In genomic region chr18:47050468-47050867, GRCh38 we compare ENCODE assay signal across 9 cellular contexts. TPM values are rescaled to one million over a fixed set of nuclear protein-coding genes. Genes with fewer than 3 reads are reported as not detected.
DNase-seq lines count a peak whose midpoint lies in the region; ATAC-seq and TF ChIP-seq lines count a peak whose summit lies in the region.
"Had no signal": no experiment of that assay in that cellular context is flagged by ENCODE, and none has a peak within 500 bp of the region (broad histone marks: within the 10 kb centered on the region; RNA-seq: fewer than 3 reads in every experiment).

No MANE protein-coding gene starts in this region.

- H3K4me1 Mint-ChIP-seq in activated naive CD8-positive, alpha-beta T cell treated with anti-CD3 and anti-CD28 coated beads, Interleukin-2, amount 50 U/mL, for 24 hours: no peaks in the 10 kb centered on the region
- peaks cover 3% of the 10 kb centered on the region for H3K4me1 Mint-ChIP-seq in activated naive CD8-positive, alpha-beta T cell treated with anti-CD3 and anti-CD28 coated beads for 36 hours
- H3K4me1 Mint-ChIP-seq in WTC11: no peaks in the 10 kb centered on the region
- no peaks in the 10 kb centered on the region for H3K4me1 Mint-ChIP-seq in T-helper 2 cell treated with Interferon-gamma antibody and Interleukin-4, amounts not matched to agents 5 μg/mL and 100 μg/mL, for 36 hours (ENCODE audit: low read depth)

- no peaks in the 10 kb centered on the region for H3K9me3 Mint-ChIP-seq in activated naive CD8-positive, alpha-beta T cell treated with anti-CD3 and anti-CD28 coated beads, Interleukin-2, amount 50 U/mL, for 24 hours
- H3K9me3 Mint-ChIP-seq in activated naive CD8-positive, alpha-beta T cell treated with anti-CD3 and anti-CD28 coated beads for 36 hours: no peaks in the 10 kb centered on the region
- H3K9me3 Mint-ChIP-seq in WTC11: no peaks in the 10 kb centered on the region
- no peaks in the 10 kb centered on the region for H3K9me3 Mint-ChIP-seq in T-helper 2 cell treated with Interferon-gamma antibody and Interleukin-4, amounts not matched to agents 5 μg/mL and 100 μg/mL, for 36 hours
- H3K9me3 Mint-ChIP-seq: dendritic cell treated with granulocyte-macrophage colony-stimulating factor and Interleukin-4, amounts not matched to agents 40 ng/mL and 50 ng/mL, for 4 days had no signal

- H3K4me1 ChIP-seq in hepatocyte (ENCODE audit: insufficient read depth) (no peaks in the 10 kb centered on the region), thoracic aorta (ENCODE audit: control insufficient read depth in 1 of 2, low read depth in 2 of 2) (no peaks in the 10 kb centered on the region)

- no peak overlapping the region for H3K4me3 Mint-ChIP-seq in activated naive CD8-positive, alpha-beta T cell treated with anti-CD3 and anti-CD28 coated beads, Interleukin-2, amount 50 U/mL, for 24 hours
- no peak overlapping the region for H3K4me3 Mint-ChIP-seq in activated naive CD8-positive, alpha-beta T cell treated with anti-CD3 and anti-CD28 coated beads for 36 hours
- H3K4me3 Mint-ChIP-seq in WTC11: no peak overlapping the region
- H3K4me3 Mint-ChIP-seq in T-helper 2 cell treated with Interferon-gamma antibody and Interleukin-4, amounts not matched to agents 5 μg/mL and 100 μg/mL, for 36 hours: no peak overlapping the region
- H3K4me3 Mint-ChIP-seq: dendritic cell treated with granulocyte-macrophage colony-stimulating factor and Interleukin-4, amounts not matched to agents 40 ng/mL and 50 ng/mL, for 4 days had no signal

- H3K9me2 ChIP-seq in hepatocyte (replicated peaks; ENCODE audit: insufficient read depth): no peaks in the 10 kb centered on the region

- H3K4me3 ChIP-seq in hepatocyte: no peak overlapping the region
- no peak overlapping the region for H3K4me3 ChIP-seq in thoracic aorta

- H3K27ac Mint-ChIP-seq in activated naive CD8-positive, alpha-beta T cell treated with anti-CD3 and anti-CD28 coated beads, Interleukin-2, amount 50 U/mL, for 24 hours: no peak overlapping the region
- H3K27ac Mint-ChIP-seq in activated naive CD8-positive, alpha-beta T cell treated with anti-CD3 and anti-CD28 coated beads for 36 hours: no peak overlapping the region
- no peak overlapping the region for H3K27ac Mint-ChIP-seq in WTC11
- no peak overlapping the region for H3K27ac Mint-ChIP-seq in T-helper 2 cell treated with Interferon-gamma antibody and Interleukin-4, amounts not matched to agents 5 μg/mL and 100 μg/mL, for 36 hours
- H3K27ac Mint-ChIP-seq: dendritic cell treated with granulocyte-macrophage colony-stimulating factor and Interleukin-4, amounts not matched to agents 40 ng/mL and 50 ng/mL, for 4 days had no signal

- no peaks in the 10 kb centered on the region for H4K20me1 ChIP-seq in hepatocyte (ENCODE audit: insufficient read depth, poor library complexity, severe bottlenecking)

- H3K27me3 ChIP-seq in hepatocyte (no peaks in the 10 kb centered on the region), thoracic aorta (replicated peaks; ENCODE audit: insufficient read depth) (no peaks in the 10 kb centered on the region)

- peaks cover 3% of the 10 kb centered on the region for H3K36me3 ChIP-seq in hepatocyte (replicated peaks; ENCODE audit: insufficient read depth, low read depth)
- no peaks in the 10 kb centered on the region for H3K36me3 ChIP-seq in thoracic aorta

- peaks cover 4% of the 10 kb centered on the region for H3K27me3 Mint-ChIP-seq in activated naive CD8-positive, alpha-beta T cell treated with anti-CD3 and anti-CD28 coated beads, Interleukin-2, amount 50 U/mL, for 24 hours
- peaks cover 3% of the 10 kb centered on the region for H3K27me3 Mint-ChIP-seq in activated naive CD8-positive, alpha-beta T cell treated with anti-CD3 and anti-CD28 coated beads for 36 hours
- H3K27me3 Mint-ChIP-seq in WTC11 (ENCODE audit: low read depth): no peaks in the 10 kb centered on the region
- peaks cover 10% of the 10 kb centered on the region for H3K27me3 Mint-ChIP-seq in T-helper 2 cell treated with Interferon-gamma antibody and Interleukin-4, amounts not matched to agents 5 μg/mL and 100 μg/mL, for 36 hours (ENCODE audit: low read depth)

- H3K4me2 ChIP-seq in hepatocyte: no peak overlapping the region

- 39% methylated on average over 7 of the region's 7 CpGs for WGBS in hepatocyte (ENCODE audit: low lambda C conversion rate, missing lambda C conversion rate)

- TF ChIP-seq CTCF in LNCAP (IDR thresholded peaks at IDR 0.05): peak; percentile 83
- TF ChIP-seq CTCF in WTC11 (IDR thresholded peaks at IDR 0.05): no peak
- peak; percentile 70 for TF ChIP-seq CTCF in hepatocyte (IDR thresholded peaks at IDR 0.05; ENCODE audit: poor library complexity)
- peak; percentile 44 for TF ChIP-seq CTCF in thoracic aorta (IDR thresholded peaks at IDR 0.05)

- DNase-seq in activated naive CD8-positive, alpha-beta T cell treated with anti-CD3 and anti-CD28 coated beads, Interleukin-2, amount 50 U/mL, for 24 hours: peak; percentile 8
- DNase-seq in activated naive CD8-positive, alpha-beta T cell treated with anti-CD3 and anti-CD28 coated beads for 36 hours: no peak
- DNase-seq in WTC11 (ENCODE audit: low spot score): no peak
- DNase-seq in hepatocyte (ENCODE audit: low spot score): peak; percentile 41
- no peak for DNase-seq in thoracic aorta (ENCODE audit: low spot score)
- DNase-seq in T-helper 2 cell treated with Interferon-gamma antibody and Interleukin-4, amounts not matched to agents 5 μg/mL and 100 μg/mL, for 36 hours (ENCODE audit: low spot score): no peak

- H2AFZ ChIP-seq in hepatocyte: no peak overlapping the region

- no peak overlapping the region for H3K27ac ChIP-seq in hepatocyte
- H3K27ac ChIP-seq in thoracic aorta: no peak overlapping the region

- peak; percentile 15 for ATAC-seq in activated naive CD8-positive, alpha-beta T cell treated with anti-CD3 and anti-CD28 coated beads, Interleukin-2, amount 50 U/mL, for 24 hours
- ATAC-seq in WTC11: peak; percentile 22; the same call in 1 of the 2 replicates
- ATAC-seq in thoracic aorta (ENCODE audit: insufficient number of reproducible peaks, low FRiP score, low read depth): no peak
- no peak for ATAC-seq in GM18498 (IDR thresholded peaks at IDR 0.05; ENCODE audit: unreplicated experiment)

- POLR2A ChIA-PET in WTC11 (lab: Charles Lee): interaction anchor here (0.7 kb wide), 1 partner anchor 575 kb away, joined by 4 read pairs; no protein-coding TSS in a partner anchor

- no peaks in the 10 kb centered on the region for H3K9me3 ChIP-seq in hepatocyte (ENCODE audit: low read depth)
- no peaks in the 10 kb centered on the region for H3K9me3 ChIP-seq in thoracic aorta

- CTCF ChIA-PET in WTC11 (lab: Charles Lee): interaction anchor here (0.6 to 1.9 kb wide), 6 partner anchors 14 to 211 kb away, joined by 3 to 10 read pairs (median 4); no protein-coding TSS in a partner anchor

- no peaks in the 10 kb centered on the region for H3K36me3 Mint-ChIP-seq in activated naive CD8-positive, alpha-beta T cell treated with anti-CD3 and anti-CD28 coated beads, Interleukin-2, amount 50 U/mL, for 24 hours (ENCODE audit: low read depth)
- H3K36me3 Mint-ChIP-seq in activated naive CD8-positive, alpha-beta T cell treated with anti-CD3 and anti-CD28 coated beads for 36 hours: no peaks in the 10 kb centered on the region
- no peaks in the 10 kb centered on the region for H3K36me3 Mint-ChIP-seq in WTC11
- no peaks in the 10 kb centered on the region for H3K36me3 Mint-ChIP-seq in T-helper 2 cell treated with Interferon-gamma antibody and Interleukin-4, amounts not matched to agents 5 μg/mL and 100 μg/mL, for 36 hours (ENCODE audit: low read depth)

- H3K79me2 ChIP-seq in hepatocyte: no peaks in the 10 kb centered on the region

TF ChIP-seq in WTC11, 78 proteins besides CTCF, POLR2A, EP300 and RAD21 (continues in another document):
- no peak for TF ChIP-seq ESRRA (CRISPR knock-in tag; IDR thresholded peaks at IDR 0.05; ENCODE audit: borderline replicate concordance)
- no peak for TF ChIP-seq ZNF396 (CRISPR knock-in tag; IDR thresholded peaks at IDR 0.05; ENCODE audit: borderline replicate concordance)
- TF ChIP-seq USF2 (CRISPR knock-in tag; IDR thresholded peaks at IDR 0.05): no peak

RNA-seq across cellular contexts. Expression of gene ELOA2, which starts 15.0 kb away (rescaled TPM):
- not detected for total RNA-seq in activated naive CD8-positive, alpha-beta T cell treated with anti-CD3 and anti-CD28 coated beads for 36 hours
- total RNA-seq in WTC11 (2021) (not detected in 3 replicates), hepatocyte (not detected in 2 replicates), thoracic aorta (not detected)
- polyA plus RNA-seq in hepatocyte: 0.31 TPM in 1 of 2 replicates, not detected in the other

Comparison
In these comparisons a context has a peak if more than half of its experiments do, and no peak if none do; other contexts are left out.
1. DNase-seq: peak in activated naive CD8-positive, alpha-beta T cell treated with anti-CD3 and anti-CD28 coated beads, Interleukin-2, amount 50 U/mL, for 24 hours (single experiment) and hepatocyte (single experiment); none in activated naive CD8-positive, alpha-beta T cell treated with anti-CD3 and anti-CD28 coated beads for 36 hours (single experiment), WTC11 (single experiment), thoracic aorta (single experiment) and T-helper 2 cell treated with Interferon-gamma antibody and Interleukin-4, amounts not matched to agents 5 μg/mL and 100 μg/mL, for 36 hours (single experiment).
2. ATAC-seq: peak in activated naive CD8-positive, alpha-beta T cell treated with anti-CD3 and anti-CD28 coated beads, Interleukin-2, amount 50 U/mL, for 24 hours (single experiment) and WTC11 (single experiment); none in thoracic aorta (single experiment) and GM18498 (single experiment).